10 cellular contexts compared by ENCODE assay signal in genomic region chr12:123763093-123763492, GRCh38. TPM values are rescaled to one million over a fixed set of nuclear protein-coding genes. Genes with fewer than 3 reads are reported as not detected.
DNase-seq lines count a peak whose midpoint lies in the region; ATAC-seq and TF ChIP-seq lines count a peak whose summit lies in the region.
"Had no signal": no experiment of that assay in that cellular context is flagged by ENCODE, and none has a peak within 500 bp of the region (broad histone marks: within the 10 kb centered on the region; RNA-seq: fewer than 3 reads in every experiment).

No MANE protein-coding gene starts in this region.

- H3K4ac ChIP-seq in H9 (ENCODE audit: low read depth, low read length) = no peak overlapping the region

- H3K23me2 ChIP-seq in H9 (ENCODE audit: insufficient read length, low read depth, low read length, poor library complexity, severe bottlenecking) = peaks cover 13% of the 10 kb centered on the region

- no peak overlapping the region for H3K23ac ChIP-seq in H9 (ENCODE audit: insufficient read length, low read depth, low read length)

- H4K20me1 ChIP-seq in H9 (ENCODE audit: control insufficient read depth, insufficient read depth, insufficient read length) = no peaks in the 10 kb centered on the region

- H3K18ac ChIP-seq in H9 (ENCODE audit: insufficient read length, low read depth, low read length) = no peak overlapping the region

- peaks cover 9 to 15% (median 12%) of the 10 kb centered on the region in 3 donors for H3K4me1 Mint-ChIP-seq in CD8-positive, alpha-beta memory T cell
- peaks cover 8 to 9% of the 10 kb centered on the region in 2 experiments for H3K4me1 Mint-ChIP-seq in H9
- peaks cover 0 to 3% of the 10 kb centered on the region in 2 donors for H3K4me1 Mint-ChIP-seq in effector memory CD8-positive, alpha-beta T cell (ENCODE audit: low read depth in 2 of 2)

- no peak overlapping the region for H3K56ac ChIP-seq in H9 (ENCODE audit: insufficient read length, low read depth, low read length)

- no peak overlapping the region for H2BK120ac ChIP-seq in H9 (ENCODE audit: low read depth, low read length, poor library complexity, severe bottlenecking)

- no peak for ATAC-seq in effector memory CD8-positive, alpha-beta T cell (replicated peaks)
- no peak for ATAC-seq in GM21526 (IDR thresholded peaks at IDR 0.05; ENCODE audit: low FRiP score, unreplicated experiment)

- no peak overlapping the region for H3K27ac ChIP-seq in CD8-positive, alpha-beta memory T cell (ENCODE audit: low read depth, low read length)
- H3K27ac ChIP-seq in H9 (ENCODE audit: insufficient read length, low read depth, low read length) = no peak overlapping the region
- H3K27ac ChIP-seq: RWPE1 had no signal

- peak overlapping the region; percentile 34 for H2AFZ ChIP-seq in H9 (ENCODE audit: low read length)

- no peaks in the 10 kb centered on the region for H3K9me3 Mint-ChIP-seq in CD8-positive, alpha-beta memory T cell
- no peaks in the 10 kb centered on the region for H3K9me3 Mint-ChIP-seq in H9
- H3K9me3 Mint-ChIP-seq in effector memory CD8-positive, alpha-beta T cell = no peaks in the 10 kb centered on the region

- CTCF ChIA-PET in CD8-positive, alpha-beta memory T cell (lab: Charles Lee) = no interaction called here

- no peak overlapping the region for H2BK12ac ChIP-seq in H9 (ENCODE audit: insufficient read length, low read depth, low read length)

- intact Hi-C loops in head of caudate nucleus (cut with DNase I) = no loop called here

- H3K79me1 ChIP-seq in H9 (ENCODE audit: insufficient read depth, low read depth, low read length, poor library complexity, severe bottlenecking) = no peaks in the 10 kb centered on the region

- no peaks in the 10 kb centered on the region for H3K9me3 ChIP-seq in CD8-positive, alpha-beta memory T cell (ENCODE audit: low read length)
- H3K9me3 ChIP-seq in H9 (ENCODE audit: control insufficient read depth, low read depth, low read length) = no peaks in the 10 kb centered on the region

- WGBS in H9 (ENCODE audit: extremely low coverage, insufficient read length, low lambda C conversion rate) = no CpG with 5 or more reads among the region's 8 CpGs

- H4K5ac ChIP-seq in H9 (ENCODE audit: insufficient read length, low read depth, low read length) = no peak overlapping the region

- no peak for DNase-seq in CD8-positive, alpha-beta memory T cell
- DNase-seq in H9 (peak; percentile 92), mesenteric fat pad (ENCODE audit: low spot score) (peak; percentile 64), head of caudate nucleus (no peak), GM13977 (ENCODE audit: low spot score) (no peak)
- DNase-seq in effector memory CD8-positive, alpha-beta T cell = no peak
- DNase-seq: COR-L47; stimulated activated naive CD4-positive, alpha-beta T cell had no signal

- no peaks in the 10 kb centered on the region for H3K27me3 ChIP-seq in CD8-positive, alpha-beta memory T cell (ENCODE audit: insufficient read depth, low read length, poor library complexity, severe bottlenecking)
- H3K27me3 ChIP-seq in H9 (ENCODE audit: insufficient read depth, low read length) = no peaks in the 10 kb centered on the region

- peak overlapping the region in 4 of 7 donors; percentile 80 to 84 (median 83) for H3K4me3 Mint-ChIP-seq in CD8-positive, alpha-beta memory T cell
- H3K4me3 Mint-ChIP-seq in H9 = peak overlapping the region; percentile 74 to 88
- peak overlapping the region; percentile 58 to 61 for H3K4me3 Mint-ChIP-seq in effector memory CD8-positive, alpha-beta T cell

- POLR2A ChIA-PET in CD8-positive, alpha-beta memory T cell (lab: Charles Lee) = no interaction called here

- H3K27ac Mint-ChIP-seq in CD8-positive, alpha-beta memory T cell = no peak overlapping the region
- no peak overlapping the region for H3K27ac Mint-ChIP-seq in H9
- H3K27ac Mint-ChIP-seq in effector memory CD8-positive, alpha-beta T cell = no peak overlapping the region

- TF ChIP-seq CTCF in H9 (conservative IDR thresholded peaks at IDR 0.05) = no peak
- no peak for TF ChIP-seq CTCF in GM13977 (IDR thresholded peaks at IDR 0.05; ENCODE audit: extremely low read depth, insufficient read depth, missing control alignments)

- H3K36me3 ChIP-seq in CD8-positive, alpha-beta memory T cell (ENCODE audit: insufficient read depth, low read length) = no peaks in the 10 kb centered on the region

- H3K27me3 Mint-ChIP-seq in CD8-positive, alpha-beta memory T cell = peaks cover 4 to 6% of the 10 kb centered on the region in 2 donors
- H3K27me3 Mint-ChIP-seq in H9 (ENCODE audit: low read depth) = peaks cover 17% of the 10 kb centered on the region
- H3K27me3 Mint-ChIP-seq in effector memory CD8-positive, alpha-beta T cell = peaks cover 0 to 5% of the 10 kb centered on the region in 2 donors

- no peak overlapping the region for H2BK5ac ChIP-seq in H9 (ENCODE audit: insufficient read length, low read length)

- in situ Hi-C loops in GM13977 (cut with MboI; ENCODE audit: low pct_unique_long_range_greater_than_20kb, low sequenced_read_pairs, unreplicated experiment) = no loop called here

- H3T11ph ChIP-seq in H9 (ENCODE audit: low read length) = no peak overlapping the region

- no peak overlapping the region for H2BK15ac ChIP-seq in H9 (ENCODE audit: low read depth, low read length)

- H3K4me3 ChIP-seq in CD8-positive, alpha-beta memory T cell (ENCODE audit: low read length) = no peak overlapping the region

- H3K9ac ChIP-seq in H9 (ENCODE audit: extremely low read depth, insufficient read length, low read length) = no peak overlapping the region

- H3K79me2 ChIP-seq in H9 (ENCODE audit: insufficient read depth, low read length) = no peaks in the 10 kb centered on the region

- no peak overlapping the region for H4K91ac ChIP-seq in H9 (ENCODE audit: insufficient read length, low read depth, low read length)

- no peak overlapping the region for H2BK20ac ChIP-seq in H9 (ENCODE audit: low read depth, low read length, poor library complexity, severe bottlenecking)

- H3K4me2 ChIP-seq in H9 (ENCODE audit: insufficient read depth, insufficient read length, low read length) = peak overlapping the region; percentile 77

- H3K14ac ChIP-seq in H9 (ENCODE audit: insufficient read depth, low read length) = no peak overlapping the region

- H3K36me3 Mint-ChIP-seq in CD8-positive, alpha-beta memory T cell = peaks cover 0 to 10% (median 4%) of the 10 kb centered on the region in 3 donors
- H3K36me3 Mint-ChIP-seq in H9 (ENCODE audit: insufficient read depth in 1 of 3, low read depth in 3 of 3) = peaks cover 0 to 12% (median 2%) of the 10 kb centered on the region in 3 experiments; a peak in 4 of 7 replicates
- peaks cover 9% of the 10 kb centered on the region for H3K36me3 Mint-ChIP-seq in effector memory CD8-positive, alpha-beta T cell (ENCODE audit: insufficient read depth)

- H3K4me1 ChIP-seq in CD8-positive, alpha-beta memory T cell (ENCODE audit: insufficient read depth, low read length) = peaks cover 5% of the 10 kb centered on the region
- H3K4me1 ChIP-seq in H9 (ENCODE audit: insufficient read depth, low read length) = no peaks in the 10 kb centered on the region

- no peak overlapping the region for H4K8ac ChIP-seq in H9 (replicated peaks; ENCODE audit: insufficient read length, low read depth, low read length)

- no peak overlapping the region for H2AK5ac ChIP-seq in H9 (ENCODE audit: insufficient read length, low read length)

RNA-seq across cellular contexts. Expression of gene DNAH10, which starts 1.0 kb away (rescaled TPM):
- under 1 TPM; 0.09 to 0.13 TPM for total RNA-seq in CD8-positive, alpha-beta memory T cell
- polyA plus RNA-seq in CD8-positive, alpha-beta memory T cell = not detected
- total RNA-seq in H9 (2021) (0.17 and 0.22 TPM in 2 replicates), mesenteric fat pad (0.51 TPM)

RNA-seq across cellular contexts. Expression of gene ATP6V0A2, which starts 50.9 kb away (rescaled TPM):
- 100 to 1,000 TPM; 109 to 113 TPM for total RNA-seq in CD8-positive, alpha-beta memory T cell
- polyA plus RNA-seq in CD8-positive, alpha-beta memory T cell = 27.1 TPM
- 56.9 and 58.0 TPM in 2 replicates for total RNA-seq in H9 (2021)
- total RNA-seq in mesenteric fat pad = 33.3 TPM

Comparison
In these comparisons a context has a peak if more than half of its experiments do, and no peak if none do; other contexts are left out.
1. DNase-seq: peak in H9 (single experiment) and mesenteric fat pad (single experiment); none in CD8-positive, alpha-beta memory T cell (0 of 5), effector memory CD8-positive, alpha-beta T cell (0 of 3), head of caudate nucleus (0 of 42) and GM13977 (single experiment).
2. Peak in every context shown above with its lines, with median percentiles within 50 percentile points of each other: H3K4me3 Mint-ChIP-seq.